Comparison of ENCODE assay signal across 8 cellular contexts in the genomic region with DNA sequence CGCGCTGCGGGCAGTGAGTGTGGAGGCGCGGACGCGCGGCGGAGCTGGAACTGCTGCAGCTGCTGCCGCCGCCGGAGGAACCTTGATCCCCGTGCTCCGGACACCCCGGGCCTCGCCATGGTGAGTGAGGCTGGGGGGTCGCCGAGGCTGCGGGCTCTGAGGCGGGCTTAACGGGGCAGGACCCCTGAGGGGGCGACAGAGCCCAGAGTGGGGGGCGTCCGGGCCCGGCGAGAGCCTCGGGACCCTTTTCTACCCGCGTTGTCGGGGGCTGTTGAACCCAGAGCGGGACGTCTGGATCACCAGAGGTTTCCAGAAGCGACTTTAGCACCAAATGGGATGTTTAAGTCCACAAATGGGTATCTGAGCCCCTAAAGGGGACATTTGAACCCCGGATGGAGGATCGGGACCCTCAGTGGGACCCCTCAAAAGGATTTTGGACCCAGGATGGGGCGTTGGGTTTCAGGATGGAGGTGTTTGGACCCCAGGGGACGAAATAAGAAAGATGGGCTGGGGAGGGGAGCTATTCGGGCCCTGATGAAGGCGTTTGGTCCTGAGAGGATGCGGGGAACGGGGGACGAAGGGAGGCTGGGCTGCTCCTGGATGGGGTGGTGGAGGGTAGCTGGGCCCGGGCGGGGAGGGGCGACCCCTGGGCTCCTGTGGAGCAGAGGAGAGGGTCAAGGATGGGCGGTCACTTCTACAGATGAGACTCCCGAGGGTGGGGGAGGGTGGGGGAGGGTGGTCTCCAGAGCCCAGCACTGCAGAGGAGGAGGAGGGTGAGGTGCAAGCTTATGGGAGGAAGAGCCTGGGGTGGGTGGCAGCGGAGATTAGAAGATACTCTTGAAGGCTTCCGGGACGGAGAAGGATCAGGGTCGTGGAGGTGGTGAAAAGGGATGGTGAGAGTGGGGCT. TPM values are rescaled to one million over a fixed set of nuclear protein-coding genes. Genes with fewer than 3 reads are reported as not detected.
DNase-seq lines count a peak whose midpoint lies in the region; ATAC-seq and TF ChIP-seq lines count a peak whose summit lies in the region.

TSS of gene CALM3 (plus strand) at position 13 of the 907 bp plus-strand sequence. CDS start at position 118, 105 bp downstream.

- POLR2A ChIA-PET in activated CD4-positive, alpha-beta T cell treated with anti-CD3 and anti-CD28 coated beads for 36 hours (lab: Charles Lee), result interaction anchor here (0.7 to 3.7 kb wide), 8 partner anchors 10 to 253 kb away, joined by 3 to 24 read pairs (median 8); partner anchors contain the start of genes DACT3 and SLC1A5

- H3K4me3 ChIP-seq in SJSA1 (peak within 1 kb of the TSS; percentile 99), esophagus (ENCODE audit: low read depth in 1 of 2, low read length in 2 of 2) (peak within 1 kb of the TSS; percentile 87 to 93)

- peak within 1 kb of the TSS; percentile 84 for H3K4me3 Mint-ChIP-seq in activated CD4-positive, alpha-beta T cell treated with anti-CD3 and anti-CD28 coated beads for 36 hours
- peak within 1 kb of the TSS; percentile 98 for H3K4me3 Mint-ChIP-seq in natural killer cell

- no peaks in the 10 kb centered on the region for H3K27me3 Mint-ChIP-seq in activated CD4-positive, alpha-beta T cell treated with anti-CD3 and anti-CD28 coated beads for 36 hours
- no peaks in the 10 kb centered on the region for H3K27me3 Mint-ChIP-seq in natural killer cell (ENCODE audit: low read depth in 2 of 2)

- peak within 1 kb of the TSS; percentile 100 for H3K27ac Mint-ChIP-seq in activated CD4-positive, alpha-beta T cell treated with anti-CD3 and anti-CD28 coated beads for 36 hours
- peak within 1 kb of the TSS; percentile 99 to 100 for H3K27ac Mint-ChIP-seq in natural killer cell

- H3K9me3 ChIP-seq in SJSA1 (replicated peaks) (peaks cover 14% of the 10 kb centered on the region; the same call in 1 of the 2 replicates), esophagus (ENCODE audit: control insufficient read depth in 2 of 2, insufficient read depth in 1 of 2, low read depth in 1 of 2, low read length in 1 of 2) (no peaks in the 10 kb centered on the region)

- 1% methylated on average over 40 to 51 of the region's 51 CpGs for WGBS in esophagus, 2 donors

- H3K4me1 ChIP-seq in SJSA1 (replicated peaks), result peaks cover 22% of the 10 kb centered on the region
- peaks cover 14% of the 10 kb centered on the region in 2 donors for H3K4me1 ChIP-seq in esophagus (ENCODE audit: control insufficient read depth in 2 of 2, insufficient read depth in 2 of 2, low read length in 1 of 2)

- H3K36me3 ChIP-seq in SJSA1 (peaks cover 44% of the 10 kb centered on the region), esophagus (ENCODE audit: control insufficient read depth in 2 of 2, insufficient read depth in 2 of 2, low read length in 1 of 2) (peaks cover 3 to 9% of the 10 kb centered on the region in 2 donors)

- H3K27me3 ChIP-seq in SJSA1 (replicated peaks), result no peaks in the 10 kb centered on the region
- H3K27me3 ChIP-seq in esophagus (ENCODE audit: control insufficient read depth in 1 of 2, insufficient read depth in 2 of 2, low read length in 2 of 2), result no peaks in the 10 kb centered on the region

- ATAC-seq in activated CD4-positive, alpha-beta T cell treated with anti-CD3 and anti-CD28 coated beads for 36 hours, result no peak
- ATAC-seq in natural killer cell (no peak), GM18873 (IDR thresholded peaks at IDR 0.05; ENCODE audit: low FRiP score, unreplicated experiment) (no peak)

- CTCF ChIA-PET in activated CD4-positive, alpha-beta T cell treated with anti-CD3 and anti-CD28 coated beads for 36 hours (lab: Charles Lee), result interaction anchor here (0.6 to 4.0 kb wide), 12 partner anchors 12 to 127 kb away, joined by 3 to 65 read pairs (median 6); partner anchors contain the start of gene DACT3

- H3K27ac ChIP-seq in SJSA1, result peak within 1 kb of the TSS; percentile 100
- peak within 1 kb of the TSS; percentile 98 to 99 for H3K27ac ChIP-seq in esophagus (ENCODE audit: low read depth in 2 of 2, low read length in 1 of 2)

- intact Hi-C loops in activated CD4-positive, alpha-beta T cell treated with anti-CD3 and anti-CD28 coated beads for 36 hours (cut with DNase I, micrococcal nuclease), result loop anchor here (1.0 to 10.0 kb wide), 15 partner anchors 10 to 1847 kb away; partner anchors contain the start of genes AP2S1 (in 1 of the 2), ARHGAP35 (in 1 of the 2), DACT3 (in 1 of the 2) and FKRP (in 1 of the 2)
- intact Hi-C loops in natural killer cell (cut with micrococcal nuclease), result loop anchor here (5.0 kb wide), 1 partner anchor 511 kb away; the partner anchor contains the start of gene ZC3H4

- DNase-seq in activated CD4-positive, alpha-beta T cell treated with anti-CD3 and anti-CD28 coated beads for 36 hours, result no peak
- DNase-seq in activated CD4-positive, alpha-beta T cell treated with anti-CD3 and anti-CD28 coated beads for 48 hours, result no peak
- DNase-seq in SJSA1 (ENCODE audit: low read depth in 1 of 2, low spot score in 2 of 2) (no peak), natural killer cell (no peak), RPMI8226 (no peak)
- DNase-seq in central memory CD4-positive, alpha-beta T cell, result no peak

- peaks cover 36% of the 10 kb centered on the region for H3K4me1 Mint-ChIP-seq in activated CD4-positive, alpha-beta T cell treated with anti-CD3 and anti-CD28 coated beads for 36 hours
- peaks cover 24 to 44% of the 10 kb centered on the region in 2 donors for H3K4me1 Mint-ChIP-seq in natural killer cell

- TF ChIP-seq CTCF in natural killer cell (IDR thresholded peaks at IDR 0.05), result no peak

- peaks cover 9% of the 10 kb centered on the region for H3K9me3 Mint-ChIP-seq in activated CD4-positive, alpha-beta T cell treated with anti-CD3 and anti-CD28 coated beads for 36 hours (ENCODE audit: low read depth)
- peaks cover 4% of the 10 kb centered on the region in 2 donors for H3K9me3 Mint-ChIP-seq in natural killer cell

- H3K36me3 Mint-ChIP-seq in activated CD4-positive, alpha-beta T cell treated with anti-CD3 and anti-CD28 coated beads for 36 hours (ENCODE audit: low read depth), result peaks cover 32% of the 10 kb centered on the region
- H3K36me3 Mint-ChIP-seq in natural killer cell, result peaks cover 16% of the 10 kb centered on the region

RNA-seq across cellular contexts. Expression of gene CALM3, which starts in this region (rescaled TPM):
- total RNA-seq in activated CD4-positive, alpha-beta T cell treated with anti-CD3 and anti-CD28 coated beads for 36 hours, result 100 to 1,000 TPM; 493 to 631 TPM
- total RNA-seq in SJSA1 (2014; rRNA removed; shearing (Covaris generic)), result 232 and 272 TPM in 2 replicates
- polyA plus RNA-seq in esophagus, result 10 to 100 TPM; 87.0 to 90.8 TPM
- 100 to 1,000 TPM; 218 to 272 (median 235) TPM for total RNA-seq in natural killer cell
